ENCODE assay signal across 10 cellular contexts in the genomic region with DNA sequence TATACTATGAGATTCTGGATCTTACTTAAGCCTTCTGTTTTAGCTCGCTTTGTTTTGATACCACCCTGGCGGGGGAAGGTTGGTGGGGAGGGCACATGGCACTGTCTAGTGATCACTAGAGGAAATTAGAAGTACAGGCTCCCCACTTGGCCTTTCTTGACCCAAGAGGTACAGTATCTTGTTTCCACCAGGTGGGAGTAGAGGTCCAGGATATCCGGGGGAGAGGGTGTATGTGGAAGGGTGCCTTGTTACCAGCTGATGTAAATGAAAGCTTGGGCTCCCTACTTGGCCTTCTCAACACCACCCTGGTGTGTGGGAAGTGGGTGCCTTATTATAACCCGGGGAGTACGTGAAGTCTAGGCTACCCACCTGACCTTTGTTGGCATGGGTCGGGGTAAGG. TPM values are rescaled to one million over a fixed set of nuclear protein-coding genes. Genes with fewer than 3 reads are reported as not detected.
DNase-seq lines count a peak whose midpoint lies in the region; ATAC-seq and TF ChIP-seq lines count a peak whose summit lies in the region.
"Had no signal": no experiment of that assay in that cellular context is flagged by ENCODE, and none has a peak within 500 bp of the region (broad histone marks: within the 10 kb centered on the region; RNA-seq: fewer than 3 reads in every experiment).

No MANE protein-coding gene starts in this region.

- no peaks in the 10 kb centered on the region for H3K27me3 ChIP-seq in esophagus squamous epithelium

- POLR2A ChIA-PET in activated B cell treated with CpG ODN at 0.5 μM for 24 hours (lab: Charles Lee), result interaction anchor here (1.4 kb wide), 1 partner anchor 28 kb away, joined by 6 read pairs; no protein-coding TSS in a partner anchor

- peak overlapping the region; percentile 46 for H3K27ac Mint-ChIP-seq in activated B cell treated with CpG ODN at 0.5 μM for 24 hours

- DNase-seq in ELR (ENCODE audit: low read depth) (peak; percentile 33), activated B cell treated with CpG ODN at 0.5 μM for 24 hours (peak; percentile 21), iPS DF 19.7 (ENCODE audit: low read depth, low spot score) (peak; percentile 30), esophagus squamous epithelium (lab: John Stamatoyannopoulos, UW) (no peak), NCI-H2081 (lab: John Stamatoyannopoulos, UW) (no peak)
- DNase-seq: HCEC 1CT, NCI-H345 had no signal

- intact Hi-C loops in activated B cell treated with CpG ODN at 0.5 μM for 24 hours (cut with micrococcal nuclease), result loop anchor here (1.0 to 5.0 kb wide), 5 partner anchors 74 to 695 kb away; a partner anchor contains a TSS
- intact Hi-C loops in esophagus squamous epithelium (cut with DNase I), result no loop called here

- H3K27me3 Mint-ChIP-seq in activated B cell treated with CpG ODN at 0.5 μM for 24 hours, result no peaks in the 10 kb centered on the region

- H3K4me1 ChIP-seq in esophagus squamous epithelium, result peaks cover 0 to 16% (median 7%) of the 10 kb centered on the region in 3 donors

- CTCF ChIA-PET in activated B cell treated with CpG ODN at 0.5 μM for 24 hours (lab: Charles Lee), result interaction anchor here (0.6 to 1.8 kb wide), 11 partner anchors 28 to 426 kb away, joined by 3 to 10 read pairs (median 4); a partner anchor contains a TSS

- H3K36me3 ChIP-seq in esophagus squamous epithelium, result no peaks in the 10 kb centered on the region

- peak overlapping the region; percentile 21 for H3K4me3 Mint-ChIP-seq in activated B cell treated with CpG ODN at 0.5 μM for 24 hours

- TF ChIP-seq CTCF in activated B cell treated with CpG ODN at 0.5 μM for 24 hours (IDR thresholded peaks at IDR 0.05) (no peak), esophagus squamous epithelium (IDR thresholded peaks at IDR 0.05) (peak in 2 of 6 experiments; percentile 5 to 10)

- H3K27ac ChIP-seq in esophagus squamous epithelium, result no peak overlapping the region
- H3K27ac ChIP-seq: SK-N-MC had no signal

- ATAC-seq in GM18873 (IDR thresholded peaks at IDR 0.05; ENCODE audit: low FRiP score, unreplicated experiment), result peak; percentile 47
- ATAC-seq in activated B cell treated with CpG ODN at 0.5 μM for 24 hours (ENCODE audit: low read depth), result peak; percentile 49
- ATAC-seq in HG03442 (IDR thresholded peaks at IDR 0.05; ENCODE audit: unreplicated experiment), result no peak

- no peak for TF ChIP-seq POLR2A in esophagus squamous epithelium (IDR thresholded peaks at IDR 0.05)

- peaks cover 6% of the 10 kb centered on the region for H3K9me3 Mint-ChIP-seq in activated B cell treated with CpG ODN at 0.5 μM for 24 hours

- no peak overlapping the region for H3K4me3 ChIP-seq in esophagus squamous epithelium
- H3K4me3 ChIP-seq: SK-N-MC had no signal

- 78 to 90% methylated on average over 5 to 6 of the region's 6 CpGs for WGBS in esophagus squamous epithelium, 2 donors

- H3K9me3 ChIP-seq in esophagus squamous epithelium, result peaks cover 0 to 18% (median 0%) of the 10 kb centered on the region in 3 donors

- H3K36me3 Mint-ChIP-seq in activated B cell treated with CpG ODN at 0.5 μM for 24 hours (ENCODE audit: low read depth), result peaks cover 12% of the 10 kb centered on the region

- H3K4me1 Mint-ChIP-seq in activated B cell treated with CpG ODN at 0.5 μM for 24 hours, result peaks cover 37% of the 10 kb centered on the region

RNA-seq across cellular contexts. Expression of a gene that starts 7.5 kb away (rescaled TPM):
- total RNA-seq in activated B cell treated with CpG ODN at 0.5 μM for 24 hours (67.5 and 70.6 TPM in 2 replicates), esophagus squamous epithelium (100 to 1,000 TPM in 1 of 4 donors, 10 to 100 TPM in 3; 47.6 to 129 (median 73.5) TPM)

Comparison
In these comparisons a context has a peak if more than half of its experiments do, and no peak if none do; other contexts are left out.
1. DNase-seq: peak in ELR (single experiment), activated B cell treated with CpG ODN at 0.5 μM for 24 hours (single experiment) and iPS DF 19.7 (single experiment); none in esophagus squamous epithelium (single experiment) and NCI-H2081 (0 of 2).